In the genomic region with DNA sequence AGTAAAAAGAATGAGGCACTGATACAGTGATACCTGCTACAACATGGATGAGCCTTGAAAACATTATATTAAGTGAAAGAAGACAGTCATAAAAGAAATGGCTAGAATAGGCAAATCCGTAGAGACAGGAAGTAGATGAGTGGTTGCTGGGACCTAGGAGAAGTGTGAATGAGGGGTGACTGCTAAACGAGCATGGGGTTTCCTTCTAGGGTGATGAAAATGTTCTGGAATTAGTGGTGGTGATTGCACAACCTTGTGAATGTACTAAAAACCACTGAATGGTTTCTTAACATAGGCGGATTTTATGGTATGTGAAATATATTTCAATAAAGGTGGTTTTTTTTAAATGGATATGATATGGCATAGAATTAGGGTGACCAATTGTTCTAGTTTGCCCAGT, we compare ENCODE assay signal across 1 cellular context.
TF ChIP-seq lines count a peak whose summit lies in the region.

No MANE protein-coding gene starts in this region.

TF ChIP-seq in GM23338, 12 proteins besides CTCF, POLR2A, EP300 and RAD21 (continued from another document):
- TF ChIP-seq, protein P1, sequence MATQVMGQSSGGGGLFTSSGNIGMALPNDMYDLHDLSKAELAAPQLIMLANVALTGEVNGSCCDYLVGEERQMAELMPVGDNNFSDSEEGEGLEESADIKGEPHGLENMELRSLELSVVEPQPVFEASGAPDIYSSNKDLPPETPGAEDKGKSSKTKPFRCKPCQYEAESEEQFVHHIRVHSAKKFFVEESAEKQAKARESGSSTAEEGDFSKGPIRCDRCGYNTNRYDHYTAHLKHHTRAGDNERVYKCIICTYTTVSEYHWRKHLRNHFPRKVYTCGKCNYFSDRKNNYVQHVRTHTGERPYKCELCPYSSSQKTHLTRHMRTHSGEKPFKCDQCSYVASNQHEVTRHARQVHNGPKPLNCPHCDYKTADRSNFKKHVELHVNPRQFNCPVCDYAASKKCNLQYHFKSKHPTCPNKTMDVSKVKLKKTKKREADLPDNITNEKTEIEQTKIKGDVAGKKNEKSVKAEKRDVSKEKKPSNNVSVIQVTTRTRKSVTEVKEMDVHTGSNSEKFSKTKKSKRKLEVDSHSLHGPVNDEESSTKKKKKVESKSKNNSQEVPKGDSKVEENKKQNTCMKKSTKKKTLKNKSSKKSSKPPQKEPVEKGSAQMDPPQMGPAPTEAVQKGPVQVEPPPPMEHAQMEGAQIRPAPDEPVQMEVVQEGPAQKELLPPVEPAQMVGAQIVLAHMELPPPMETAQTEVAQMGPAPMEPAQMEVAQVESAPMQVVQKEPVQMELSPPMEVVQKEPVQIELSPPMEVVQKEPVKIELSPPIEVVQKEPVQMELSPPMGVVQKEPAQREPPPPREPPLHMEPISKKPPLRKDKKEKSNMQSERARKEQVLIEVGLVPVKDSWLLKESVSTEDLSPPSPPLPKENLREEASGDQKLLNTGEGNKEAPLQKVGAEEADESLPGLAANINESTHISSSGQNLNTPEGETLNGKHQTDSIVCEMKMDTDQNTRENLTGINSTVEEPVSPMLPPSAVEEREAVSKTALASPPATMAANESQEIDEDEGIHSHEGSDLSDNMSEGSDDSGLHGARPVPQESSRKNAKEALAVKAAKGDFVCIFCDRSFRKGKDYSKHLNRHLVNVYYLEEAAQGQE (IDR thresholded peaks at IDR 0.05; ENCODE audit: unreplicated experiment), result no peak
- TF ChIP-seq, protein P2, sequence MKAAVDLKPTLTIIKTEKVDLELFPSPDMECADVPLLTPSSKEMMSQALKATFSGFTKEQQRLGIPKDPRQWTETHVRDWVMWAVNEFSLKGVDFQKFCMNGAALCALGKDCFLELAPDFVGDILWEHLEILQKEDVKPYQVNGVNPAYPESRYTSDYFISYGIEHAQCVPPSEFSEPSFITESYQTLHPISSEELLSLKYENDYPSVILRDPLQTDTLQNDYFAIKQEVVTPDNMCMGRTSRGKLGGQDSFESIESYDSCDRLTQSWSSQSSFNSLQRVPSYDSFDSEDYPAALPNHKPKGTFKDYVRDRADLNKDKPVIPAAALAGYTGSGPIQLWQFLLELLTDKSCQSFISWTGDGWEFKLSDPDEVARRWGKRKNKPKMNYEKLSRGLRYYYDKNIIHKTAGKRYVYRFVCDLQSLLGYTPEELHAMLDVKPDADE (IDR thresholded peaks at IDR 0.05), result no peak
- TF ChIP-seq POLR2AphosphoS5 (IDR thresholded peaks at IDR 0.05; ENCODE audit: low read depth), result no peak
- no peak for TF ChIP-seq JUNB (IDR thresholded peaks at IDR 0.05; ENCODE audit: unreplicated experiment)
- TF ChIP-seq ZNF331 (CRISPR knock-in tag; IDR thresholded peaks at IDR 0.05; ENCODE audit: low read depth), result no peak
- TF ChIP-seq EZH2 (IDR thresholded peaks at IDR 0.05; ENCODE audit: low read depth, unreplicated experiment), result no peak
- TF ChIP-seq, protein P3, sequence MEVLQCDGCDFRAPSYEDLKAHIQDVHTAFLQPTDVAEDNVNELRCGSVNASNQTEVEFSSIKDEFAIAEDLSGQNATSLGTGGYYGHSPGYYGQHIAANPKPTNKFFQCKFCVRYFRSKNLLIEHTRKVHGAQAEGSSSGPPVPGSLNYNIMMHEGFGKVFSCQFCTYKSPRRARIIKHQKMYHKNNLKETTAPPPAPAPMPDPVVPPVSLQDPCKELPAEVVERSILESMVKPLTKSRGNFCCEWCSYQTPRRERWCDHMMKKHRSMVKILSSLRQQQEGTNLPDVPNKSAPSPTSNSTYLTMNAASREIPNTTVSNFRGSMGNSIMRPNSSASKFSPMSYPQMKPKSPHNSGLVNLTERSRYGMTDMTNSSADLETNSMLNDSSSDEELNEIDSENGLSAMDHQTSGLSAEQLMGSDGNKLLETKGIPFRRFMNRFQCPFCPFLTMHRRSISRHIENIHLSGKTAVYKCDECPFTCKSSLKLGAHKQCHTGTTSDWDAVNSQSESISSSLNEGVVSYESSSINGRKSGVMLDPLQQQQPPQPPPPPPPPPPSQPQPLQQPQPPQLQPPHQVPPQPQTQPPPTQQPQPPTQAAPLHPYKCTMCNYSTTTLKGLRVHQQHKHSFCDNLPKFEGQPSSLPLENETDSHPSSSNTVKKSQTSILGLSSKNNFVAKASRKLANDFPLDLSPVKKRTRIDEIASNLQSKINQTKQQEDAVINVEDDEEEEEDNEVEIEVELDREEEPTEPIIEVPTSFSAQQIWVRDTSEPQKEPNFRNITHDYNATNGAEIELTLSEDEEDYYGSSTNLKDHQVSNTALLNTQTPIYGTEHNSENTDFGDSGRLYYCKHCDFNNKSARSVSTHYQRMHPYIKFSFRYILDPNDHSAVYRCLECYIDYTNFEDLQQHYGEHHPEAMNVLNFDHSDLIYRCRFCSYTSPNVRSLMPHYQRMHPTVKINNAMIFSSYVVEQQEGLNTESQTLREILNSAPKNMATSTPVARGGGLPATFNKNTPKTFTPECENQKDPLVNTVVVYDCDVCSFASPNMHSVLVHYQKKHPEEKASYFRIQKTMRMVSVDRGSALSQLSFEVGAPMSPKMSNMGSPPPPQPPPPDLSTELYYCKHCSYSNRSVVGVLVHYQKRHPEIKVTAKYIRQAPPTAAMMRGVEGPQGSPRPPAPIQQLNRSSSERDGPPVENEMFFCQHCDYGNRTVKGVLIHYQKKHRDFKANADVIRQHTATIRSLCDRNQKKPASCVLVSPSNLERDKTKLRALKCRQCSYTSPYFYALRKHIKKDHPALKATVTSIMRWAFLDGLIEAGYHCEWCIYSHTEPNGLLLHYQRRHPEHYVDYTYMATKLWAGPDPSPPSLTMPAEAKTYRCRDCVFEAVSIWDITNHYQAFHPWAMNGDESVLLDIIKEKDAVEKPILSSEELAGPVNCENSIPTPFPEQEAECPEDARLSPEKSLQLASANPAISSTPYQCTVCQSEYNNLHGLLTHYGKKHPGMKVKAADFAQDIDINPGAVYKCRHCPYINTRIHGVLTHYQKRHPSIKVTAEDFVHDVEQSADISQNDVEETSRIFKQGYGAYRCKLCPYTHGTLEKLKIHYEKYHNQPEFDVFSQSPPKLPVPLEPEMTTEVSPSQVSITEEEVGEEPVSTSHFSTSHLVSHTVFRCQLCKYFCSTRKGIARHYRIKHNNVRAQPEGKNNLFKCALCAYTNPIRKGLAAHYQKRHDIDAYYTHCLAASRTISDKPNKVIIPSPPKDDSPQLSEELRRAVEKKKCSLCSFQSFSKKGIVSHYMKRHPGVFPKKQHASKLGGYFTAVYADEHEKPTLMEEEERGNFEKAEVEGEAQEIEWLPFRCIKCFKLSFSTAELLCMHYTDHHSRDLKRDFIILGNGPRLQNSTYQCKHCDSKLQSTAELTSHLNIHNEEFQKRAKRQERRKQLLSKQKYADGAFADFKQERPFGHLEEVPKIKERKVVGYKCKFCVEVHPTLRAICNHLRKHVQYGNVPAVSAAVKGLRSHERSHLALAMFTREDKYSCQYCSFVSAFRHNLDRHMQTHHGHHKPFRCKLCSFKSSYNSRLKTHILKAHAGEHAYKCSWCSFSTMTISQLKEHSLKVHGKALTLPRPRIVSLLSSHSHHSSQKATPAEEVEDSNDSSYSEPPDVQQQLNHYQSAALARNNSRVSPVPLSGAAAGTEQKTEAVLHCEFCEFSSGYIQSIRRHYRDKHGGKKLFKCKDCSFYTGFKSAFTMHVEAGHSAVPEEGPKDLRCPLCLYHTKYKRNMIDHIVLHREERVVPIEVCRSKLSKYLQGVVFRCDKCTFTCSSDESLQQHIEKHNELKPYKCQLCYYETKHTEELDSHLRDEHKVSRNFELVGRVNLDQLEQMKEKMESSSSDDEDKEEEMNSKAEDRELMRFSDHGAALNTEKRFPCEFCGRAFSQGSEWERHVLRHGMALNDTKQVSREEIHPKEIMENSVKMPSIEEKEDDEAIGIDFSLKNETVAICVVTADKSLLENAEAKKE (CRISPR knock-in tag; IDR thresholded peaks at IDR 0.05), result no peak
- no peak for TF ChIP-seq EZH2phosphoT487 (IDR thresholded peaks at IDR 0.05; ENCODE audit: unreplicated experiment)
- TF ChIP-seq ZNF114 (CRISPR knock-in tag; IDR thresholded peaks at IDR 0.05), result no peak
- TF ChIP-seq NANOG (IDR thresholded peaks at IDR 0.05; ENCODE audit: borderline replicate concordance), result no peak
